8 cellular contexts compared by ENCODE assay signal in genomic region chr14:103384450-103385152, GRCh38. TPM values are rescaled to one million over a fixed set of nuclear protein-coding genes. Genes with fewer than 3 reads are reported as not detected.
A peak's percentile ranks its signal among the peaks of the same experiment; 100 is the strongest.
DNase-seq lines count a peak whose midpoint lies in the region; ATAC-seq and TF ChIP-seq lines count a peak whose summit lies in the region.

No MANE protein-coding gene starts in this region.

- H3K4me1 Mint-ChIP-seq in activated T-helper 1 cell treated with anti-CD3 and anti-CD28 coated beads, Interleukin-12 subunit alpha, Interleukin-12 subunit beta, Interleukin-2, Interleukin-4 antibody, amounts not matched to agents 30 ng/mL and 10 ng/mL and 1 ng/mL, durations not matched to agents 14 hours and 24 hours and 36 hours (ENCODE audit: low read depth): peaks cover 54% of the 10 kb centered on the region

- no peak for DNase-seq in activated T-helper 1 cell treated with anti-CD3 and anti-CD28 coated beads, Interleukin-12 subunit alpha, Interleukin-12 subunit beta, Interleukin-2, Interleukin-4 antibody, amounts not matched to agents 30 ng/mL and 10 ng/mL and 1 ng/mL, durations not matched to agents 14 hours and 24 hours and 36 hours (ENCODE audit: low spot score)
- DNase-seq in suprapubic skin (ENCODE audit: low spot score in 2 of 2) (peak in 1 of 2 donors; percentile 74), kidney glomerular epithelial cell (lab: John Stamatoyannopoulos, UW) (no peak), NCI-H1436 (lab: John Stamatoyannopoulos, UW) (no peak)
- no peak for DNase-seq in effector CD8-positive, alpha-beta T cell (lab: John Stamatoyannopoulos, UW)

- peak overlapping the region; percentile 23 for H3K9ac ChIP-seq in iPS-18a (ENCODE audit: low read length)

- H3K4me1 ChIP-seq in iPS-18a (ENCODE audit: control insufficient read depth, low read depth, low read length) (peaks cover 16% of the 10 kb centered on the region), suprapubic skin (peaks cover 37% of the 10 kb centered on the region)

- H3K27me3 Mint-ChIP-seq in activated T-helper 1 cell treated with anti-CD3 and anti-CD28 coated beads, Interleukin-12 subunit alpha, Interleukin-12 subunit beta, Interleukin-2, Interleukin-4 antibody, amounts not matched to agents 30 ng/mL and 10 ng/mL and 1 ng/mL, durations not matched to agents 14 hours and 24 hours and 36 hours (ENCODE audit: insufficient read depth): peaks cover 5% of the 10 kb centered on the region

- H3K4me3 ChIP-seq in iPS-18a (ENCODE audit: low read length): peak overlapping the region; percentile 96
- peak overlapping the region; percentile 79 for H3K4me3 ChIP-seq in suprapubic skin

- peaks cover 3% of the 10 kb centered on the region for H3K36me3 ChIP-seq in iPS-18a (ENCODE audit: control insufficient read depth, low read depth, low read length)
- no peaks in the 10 kb centered on the region for H3K36me3 ChIP-seq in suprapubic skin

- no peaks in the 10 kb centered on the region for H3K9me3 ChIP-seq in iPS-18a (ENCODE audit: control insufficient read depth, low read depth, low read length)
- H3K9me3 ChIP-seq in suprapubic skin: no peaks in the 10 kb centered on the region

- peak overlapping the region; percentile 92 for H3K4me3 Mint-ChIP-seq in activated T-helper 1 cell treated with anti-CD3 and anti-CD28 coated beads, Interleukin-12 subunit alpha, Interleukin-12 subunit beta, Interleukin-2, Interleukin-4 antibody, amounts not matched to agents 30 ng/mL and 10 ng/mL and 1 ng/mL, durations not matched to agents 14 hours and 24 hours and 36 hours

- no peak for TF ChIP-seq CTCF in suprapubic skin (IDR thresholded peaks at IDR 0.05)

- no peaks in the 10 kb centered on the region for H3K9me3 Mint-ChIP-seq in activated T-helper 1 cell treated with anti-CD3 and anti-CD28 coated beads, Interleukin-12 subunit alpha, Interleukin-12 subunit beta, Interleukin-2, Interleukin-4 antibody, amounts not matched to agents 30 ng/mL and 10 ng/mL and 1 ng/mL, durations not matched to agents 14 hours and 24 hours and 36 hours

- H3K27ac Mint-ChIP-seq in activated T-helper 1 cell treated with anti-CD3 and anti-CD28 coated beads, Interleukin-12 subunit alpha, Interleukin-12 subunit beta, Interleukin-2, Interleukin-4 antibody, amounts not matched to agents 30 ng/mL and 10 ng/mL and 1 ng/mL, durations not matched to agents 14 hours and 24 hours and 36 hours: peak overlapping the region; percentile 90

- H3K27ac ChIP-seq in iPS-18a (ENCODE audit: low read length): no peak overlapping the region
- peak overlapping the region; percentile 97 for H3K27ac ChIP-seq in suprapubic skin

- intact Hi-C loops in activated T-helper 1 cell treated with anti-CD3 and anti-CD28 coated beads, Interleukin-12 subunit alpha, Interleukin-12 subunit beta, Interleukin-2, Interleukin-4 antibody, amounts not matched to agents 30 ng/mL and 10 ng/mL and 1 ng/mL, durations not matched to agents 14 hours and 24 hours and 36 hours (cut with micrococcal nuclease): loop anchor here (1.0 to 5.0 kb wide), 4 partner anchors 16 to 331 kb away; partner anchors contain the start of genes EIF5, XRCC3 and ZFYVE21

- H3K27me3 ChIP-seq in iPS-18a (ENCODE audit: control insufficient read depth, insufficient read depth, low read length) (peaks cover 18% of the 10 kb centered on the region), suprapubic skin (no peaks in the 10 kb centered on the region)

- WGBS in suprapubic skin: 6% methylated on average over 23 of the region's 31 CpGs

- H3K36me3 Mint-ChIP-seq in activated T-helper 1 cell treated with anti-CD3 and anti-CD28 coated beads, Interleukin-12 subunit alpha, Interleukin-12 subunit beta, Interleukin-2, Interleukin-4 antibody, amounts not matched to agents 30 ng/mL and 10 ng/mL and 1 ng/mL, durations not matched to agents 14 hours and 24 hours and 36 hours (ENCODE audit: low read depth): peaks cover 4% of the 10 kb centered on the region

- TF ChIP-seq POLR2A in suprapubic skin (IDR thresholded peaks at IDR 0.05): no peak

- no peak for TF ChIP-seq EP300 in suprapubic skin (IDR thresholded peaks at IDR 0.05)

- ATAC-seq in GM18508 (IDR thresholded peaks at IDR 0.05; ENCODE audit: insufficient read depth, unreplicated experiment): peak; percentile 4
- ATAC-seq in HG02970 (IDR thresholded peaks at IDR 0.05; ENCODE audit: low FRiP score, unreplicated experiment): peak; percentile 5

RNA-seq across cellular contexts. Expression of gene MARK3, which starts 0.6 kb away (rescaled TPM):
- 89.6 and 90.6 TPM in 2 replicates for total RNA-seq in activated T-helper 1 cell treated with anti-CD3 and anti-CD28 coated beads, Interleukin-12 subunit alpha, Interleukin-12 subunit beta, Interleukin-2, Interleukin-4 antibody, amounts not matched to agents 30 ng/mL and 10 ng/mL and 1 ng/mL, durations not matched to agents 14 hours and 24 hours and 36 hours
- total RNA-seq in suprapubic skin: 10 to 100 TPM; 44.6 to 95.2 (median 57.2) TPM

RNA-seq across cellular contexts. Expression of gene EIF5, which starts 50.6 kb away (rescaled TPM):
- 279 and 292 TPM in 2 replicates for total RNA-seq in activated T-helper 1 cell treated with anti-CD3 and anti-CD28 coated beads, Interleukin-12 subunit alpha, Interleukin-12 subunit beta, Interleukin-2, Interleukin-4 antibody, amounts not matched to agents 30 ng/mL and 10 ng/mL and 1 ng/mL, durations not matched to agents 14 hours and 24 hours and 36 hours
- 100 to 1,000 TPM; 167 to 241 (median 194) TPM for total RNA-seq in suprapubic skin
